ENCODE assay signal across 25 cellular contexts in genomic region chr2:10440736-10441135, GRCh38. TPM values are rescaled to one million over a fixed set of nuclear protein-coding genes. Genes with fewer than 3 reads are reported as not detected.
DNase-seq lines count a peak whose midpoint lies in the region; ATAC-seq, FAIRE-seq and TF ChIP-seq lines count a peak whose summit lies in the region.
"Had no signal": no experiment of that assay in that cellular context is flagged by ENCODE, and none has a peak within 500 bp of the region (broad histone marks: within the 10 kb centered on the region; RNA-seq: fewer than 3 reads in every experiment).

No MANE protein-coding gene starts in this region.

- H4K20me1 ChIP-seq in PC-3 (ENCODE audit: low read length) (peaks cover 62% of the 10 kb centered on the region), endothelial cell of umbilical vein (replicated peaks; ENCODE audit: control insufficient read depth, extremely low read depth, insufficient read depth, low read length) (no peaks in the 10 kb centered on the region)

- CTCF ChIA-PET in activated naive CD4-positive, alpha-beta T cell treated with anti-CD3 and anti-CD28 coated beads for 36 hours (lab: Charles Lee), result interaction anchor here (0.6 to 0.9 kb wide), 2 partner anchors 369 to 846 kb away, joined by 3 to 4 read pairs; no protein-coding TSS in a partner anchor
- CTCF ChIA-PET in PC-3 (lab: Charles Lee) (no interaction called here), endothelial cell of umbilical vein (lab: Charles Lee) (interaction anchor here (0.6 to 3.4 kb wide), 4 partner anchors 42 to 368 kb away, joined by 3 to 31 read pairs (median 12); no protein-coding TSS in a partner anchor)

- no peak for TF ChIP-seq CTCF in PC-3 (conservative IDR thresholded peaks at IDR 0.05; ENCODE audit: low read depth, low read length)
- TF ChIP-seq CTCF in endothelial cell of umbilical vein (IDR thresholded peaks at IDR 0.05; ENCODE audit: extremely low read depth in 1 of 2, insufficient read depth in 1 of 2, low read depth in 1 of 2, low read length in 2 of 2), result no peak
- no peak for TF ChIP-seq CTCF in upper lobe of left lung (IDR thresholded peaks at IDR 0.05)

- peak overlapping the region; percentile 6 for H3K27ac Mint-ChIP-seq in activated naive CD4-positive, alpha-beta T cell treated with anti-CD3 and anti-CD28 coated beads for 36 hours
- H3K27ac Mint-ChIP-seq in activated naive CD4-positive, alpha-beta T cell treated with anti-CD3 and anti-CD28 coated beads, Interleukin-2, amount 50 U/mL, for 72 hours, result no peak overlapping the region
- H3K27ac Mint-ChIP-seq: CD14-positive monocyte, GM23338 had no signal

- H3K36me3 Mint-ChIP-seq in activated naive CD4-positive, alpha-beta T cell treated with anti-CD3 and anti-CD28 coated beads for 36 hours (ENCODE audit: low read depth), result peaks cover 56% of the 10 kb centered on the region
- peaks cover 25 to 29% of the 10 kb centered on the region in 2 donors for H3K36me3 Mint-ChIP-seq in activated naive CD4-positive, alpha-beta T cell treated with anti-CD3 and anti-CD28 coated beads, Interleukin-2, amount 50 U/mL, for 72 hours

- no peak overlapping the region for H3K9ac ChIP-seq in PC-3 (ENCODE audit: low read length)
- no peak overlapping the region for H3K9ac ChIP-seq in endothelial cell of umbilical vein (replicated peaks; ENCODE audit: extremely low read depth, insufficient read depth, low read length)
- H3K9ac ChIP-seq: BLaER1 treated with 17β-estradiol and CSF1 and Interleukin-3, amounts not matched to agents 10 nM and 100 nM had no signal

- no peak overlapping the region for H3K4me3 Mint-ChIP-seq in activated naive CD4-positive, alpha-beta T cell treated with anti-CD3 and anti-CD28 coated beads for 36 hours
- H3K4me3 Mint-ChIP-seq: CD14-positive monocyte; CD4-positive, alpha-beta memory T cell; GM23338; H9 had no signal

- H3K4me3 ChIP-seq in PC-3 (ENCODE audit: low read length), result no peak overlapping the region
- no peak overlapping the region for H3K4me3 ChIP-seq in endothelial cell of umbilical vein (replicated peaks in 1 of 3; ENCODE audit: insufficient read depth in 1 of 3, low read depth in 1 of 3, low read length in 3 of 3)
- no peak overlapping the region for H3K4me3 ChIP-seq in upper lobe of left lung
- H3K4me3 ChIP-seq: A549; BLaER1 treated with 17β-estradiol and CSF1 and Interleukin-3, amounts not matched to agents 10 nM and 100 nM; GM23338 had no signal

- peaks cover 37% of the 10 kb centered on the region for H3F3A ChIP-seq in PC-3 (ENCODE audit: low read length, unreplicated experiment)

- no peak for DNase-seq in activated naive CD4-positive, alpha-beta T cell treated with anti-CD3 and anti-CD28 coated beads for 36 hours
- no peak for DNase-seq in activated naive CD4-positive, alpha-beta T cell treated with anti-CD3 and anti-CD28 coated beads, Interleukin-2, amount 50 U/mL, for 72 hours (ENCODE audit: low spot score in 2 of 2)
- DNase-seq in PC-3 (no peak), endothelial cell of umbilical vein (ENCODE audit: low read depth, low spot score) (peak; percentile 64), CD1c-positive myeloid dendritic cell (ENCODE audit: extremely low spot score) (no peak), hippocampal formation (lab: John Stamatoyannopoulos, UW) (no peak), upper lobe of left lung (no peak)
- DNase-seq: 8988T; ACHN; AML-193; BE2C; Calu3; CD4-positive, alpha-beta memory T cell; COR-L47; DMS53; DMS79 treated with DMSO at 0.1 percent for 48 hours; GF-D8; H9 had no signal

- no peaks in the 10 kb centered on the region for H3K27me3 Mint-ChIP-seq in activated naive CD4-positive, alpha-beta T cell treated with anti-CD3 and anti-CD28 coated beads for 36 hours (ENCODE audit: low read depth)
- H3K27me3 Mint-ChIP-seq: CD4-positive, alpha-beta memory T cell had no signal

- no peak for TF ChIP-seq EP300 in upper lobe of left lung (IDR thresholded peaks at IDR 0.05)

- H3K9me2 ChIP-seq in PC-3 (replicated peaks; ENCODE audit: low read length), result no peaks in the 10 kb centered on the region

- dilution Hi-C loops in endothelial cell of umbilical vein (cut with MboI; ENCODE audit: extremely low pct_ligation_motif_present, low sequenced_read_pairs), result no loop called here

- H3K4me2 ChIP-seq in PC-3 (ENCODE audit: low read length) (no peak overlapping the region), endothelial cell of umbilical vein (ENCODE audit: insufficient read depth, low read length) (no peak overlapping the region)
- H3K4me2 ChIP-seq: A549; BLaER1 treated with 17β-estradiol and CSF1 and Interleukin-3, amounts not matched to agents 10 nM and 100 nM; GM23338 had no signal

- intact Hi-C loops in activated naive CD4-positive, alpha-beta T cell treated with anti-CD3 and anti-CD28 coated beads for 36 hours (cut with micrococcal nuclease), result no loop called here
- intact Hi-C loops in PC-3 (cut with micrococcal nuclease) (no loop called here), endothelial cell of umbilical vein (cut with micrococcal nuclease) (no loop called here)

- peaks cover 7% of the 10 kb centered on the region for H3K4me1 ChIP-seq in PC-3 (ENCODE audit: insufficient read depth, low read length)
- peaks cover 4% of the 10 kb centered on the region for H3K4me1 ChIP-seq in endothelial cell of umbilical vein (ENCODE audit: control insufficient read depth, extremely low read depth, insufficient read depth, low read length)
- peaks cover 0 to 3% (median 3%) of the 10 kb centered on the region in 4 donors for H3K4me1 ChIP-seq in upper lobe of left lung
- H3K4me1 ChIP-seq: A549, BE2C had no signal

- peak; percentile 85 for FAIRE-seq in endothelial cell of umbilical vein (lab: Jason Lieb, UNC)
- FAIRE-seq: A549, GM12891, GM18507 had no signal

- no peak for ATAC-seq in activated naive CD4-positive, alpha-beta T cell treated with anti-CD3 and anti-CD28 coated beads, Interleukin-2, amount 50 U/mL, for 72 hours
- no peak for ATAC-seq in PC-3
- no peak for ATAC-seq in upper lobe of left lung (ENCODE audit: low FRiP score in 2 of 2)
- ATAC-seq: A549, GM23338, HCT116 had no signal

- no peak overlapping the region for H2AFZ ChIP-seq in PC-3 (ENCODE audit: low read length)
- H2AFZ ChIP-seq in endothelial cell of umbilical vein (ENCODE audit: low read depth, low read length), result no peak overlapping the region
- H2AFZ ChIP-seq: GM23338 had no signal

- peaks cover 43% of the 10 kb centered on the region for H3K4me1 Mint-ChIP-seq in activated naive CD4-positive, alpha-beta T cell treated with anti-CD3 and anti-CD28 coated beads for 36 hours (ENCODE audit: low read depth)
- H3K4me1 Mint-ChIP-seq: GM23338, H9 had no signal

- WGBS in upper lobe of left lung, 2 donors, result 82 to 93% methylated on average over 6 of the region's 6 CpGs

- POLR2A ChIA-PET in PC-3 (lab: Charles Lee; ENCODE audit: unreplicated experiment), result interaction anchor here (0.6 kb wide), 1 partner anchor 8 kb away, joined by 5 read pairs; no protein-coding TSS in a partner anchor
- POLR2A ChIA-PET in endothelial cell of umbilical vein (lab: Charles Lee), result no interaction called here

- H3K9me3 ChIP-seq in PC-3 (ENCODE audit: low read length) (no peaks in the 10 kb centered on the region), endothelial cell of umbilical vein (replicated peaks; ENCODE audit: control insufficient read depth, insufficient read depth, low read length) (no peaks in the 10 kb centered on the region), upper lobe of left lung (no peaks in the 10 kb centered on the region)
- H3K9me3 ChIP-seq: A549; BE2C; BLaER1 treated with 17β-estradiol and CSF1 and Interleukin-3, amounts not matched to agents 10 nM and 100 nM had no signal

- no peaks in the 10 kb centered on the region for H3K9me1 ChIP-seq in endothelial cell of umbilical vein (replicated peaks; ENCODE audit: control insufficient read depth, extremely low read depth, insufficient read depth, low read length)

- no peak for TF ChIP-seq POLR2A in endothelial cell of umbilical vein (IDR thresholded peaks at IDR 0.05; ENCODE audit: low read depth, low read length)
- TF ChIP-seq POLR2A in upper lobe of left lung (IDR thresholded peaks at IDR 0.05), result no peak

- BruUV-seq in PC-3 (replicated peaks; lab: Mats Ljungman, UMichigan) (no TSS peak), endothelial cell of umbilical vein (replicated peaks; lab: Mats Ljungman, UMichigan) (no TSS peak)

- H3K27me3 ChIP-seq in PC-3 (ENCODE audit: low read length) (no peaks in the 10 kb centered on the region), endothelial cell of umbilical vein (ENCODE audit: control insufficient read depth in 2 of 2, insufficient read depth in 2 of 2, low read length in 2 of 2) (no peaks in the 10 kb centered on the region), upper lobe of left lung (no peaks in the 10 kb centered on the region)
- H3K27me3 ChIP-seq: BE2C; BLaER1 treated with 17β-estradiol and CSF1 and Interleukin-3, amounts not matched to agents 10 nM and 100 nM had no signal

- no peaks in the 10 kb centered on the region for H3K9me3 Mint-ChIP-seq in activated naive CD4-positive, alpha-beta T cell treated with anti-CD3 and anti-CD28 coated beads for 36 hours
- H3K9me3 Mint-ChIP-seq in activated naive CD4-positive, alpha-beta T cell treated with anti-CD3 and anti-CD28 coated beads, Interleukin-2, amount 50 U/mL, for 72 hours, result no peaks in the 10 kb centered on the region
- H3K9me3 Mint-ChIP-seq: CD14-positive monocyte; CD4-positive, alpha-beta memory T cell; GM23338; H9 had no signal

- H3K27ac ChIP-seq in PC-3 (ENCODE audit: low read length), result 0 out of 2 replicates have a peak overlapping the region, but pooled peaks have one; percentile 25
- H3K27ac ChIP-seq in endothelial cell of umbilical vein (ENCODE audit: insufficient read depth, low read depth, low read length), result no peak overlapping the region
- no peak overlapping the region for H3K27ac ChIP-seq in upper lobe of left lung
- H3K27ac ChIP-seq: A549; BLaER1 treated with 17β-estradiol and CSF1 and Interleukin-3, amounts not matched to agents 10 nM and 100 nM had no signal

- H3K79me2 ChIP-seq in PC-3 (ENCODE audit: low read length) (peaks cover 27% of the 10 kb centered on the region), endothelial cell of umbilical vein (ENCODE audit: control insufficient read depth, insufficient read depth, low read length) (peaks cover 19% of the 10 kb centered on the region)

- H3K36me3 ChIP-seq in PC-3 (ENCODE audit: low read depth, low read length) (peaks cover 62% of the 10 kb centered on the region), endothelial cell of umbilical vein (ENCODE audit: control insufficient read depth in 2 of 2, extremely low read depth in 1 of 2, insufficient read depth in 2 of 2, low read length in 2 of 2) (peaks cover 23 to 28% of the 10 kb centered on the region in 2 experiments), upper lobe of left lung (peaks cover 14 to 61% (median 50%) of the 10 kb centered on the region in 4 donors)

RNA-seq across cellular contexts. Expression of gene ODC1, which starts 7.4 kb away (rescaled TPM):
- total RNA-seq in activated naive CD4-positive, alpha-beta T cell treated with anti-CD3 and anti-CD28 coated beads for 36 hours, result 100 to 1,000 TPM; 174 to 177 TPM
- 10 to 100 TPM; 75.3 to 84.6 TPM for total RNA-seq in activated naive CD4-positive, alpha-beta T cell treated with anti-CD3 and anti-CD28 coated beads, Interleukin-2, amount 50 U/mL, for 72 hours
- total RNA-seq in PC-3 (2014; rRNA removed) (712 and 714 TPM in 2 replicates), endothelial cell of umbilical vein (104 and 109 TPM in 2 replicates), upper lobe of left lung (100 to 1,000 TPM in 1 of 6 donors, 10 to 100 TPM in 4, 1 to 10 TPM in 1; 3.1 to 223 (median 46.0) TPM)
- 94.8 and 132 TPM in 2 replicates for polyA plus RNA-seq in endothelial cell of umbilical vein
- polyA plus RNA-seq in endothelial cell of umbilical vein (2011; cell fraction: cytosol; rRNA removed), result 142 and 171 TPM in 2 replicates
- polyA plus RNA-seq in endothelial cell of umbilical vein (2011; cell fraction: nucleus; rRNA removed), result 101 and 125 TPM in 2 replicates
- polyA plus RNA-seq in endothelial cell of umbilical vein (2012), result 129 and 240 TPM in 2 replicates
- 116 and 149 TPM in 2 replicates for polyA minus RNA-seq in endothelial cell of umbilical vein
- polyA minus RNA-seq in endothelial cell of umbilical vein (2011; cell fraction: cytosol; rRNA and poly(A)+ RNA removed), result 118 TPM
- 29.3 and 45.7 TPM in 2 replicates for polyA minus RNA-seq in endothelial cell of umbilical vein (2011; cell fraction: nucleus; rRNA and poly(A)+ RNA removed)
